11 cellular contexts compared by ENCODE assay signal in genomic region chr1:224641030-224641429, GRCh38. TPM values are rescaled to one million over a fixed set of nuclear protein-coding genes. Genes with fewer than 3 reads are reported as not detected.
DNase-seq lines count a peak whose midpoint lies in the region; ATAC-seq, FAIRE-seq and TF ChIP-seq lines count a peak whose summit lies in the region.
"Had no signal": no experiment of that assay in that cellular context is flagged by ENCODE, and none has a peak within 500 bp of the region (broad histone marks: within the 10 kb centered on the region; RNA-seq: fewer than 3 reads in every experiment).

No MANE protein-coding gene starts in this region.

- WGBS in HepG2 (ENCODE audit: low lambda C conversion rate) = 0% methylated on average over 3 of the region's 7 CpGs
- 42% methylated on average over 2 of the region's 7 CpGs for WGBS in right lobe of liver (ENCODE audit: insufficient coverage, low coverage, low lambda C conversion rate, missing lambda C conversion rate)
- 60% methylated on average over 7 of the region's 7 CpGs for WGBS in prostate gland

- H3K4me2 ChIP-seq in HepG2 (ENCODE audit: low read depth, low read length) = no peak overlapping the region

- H3K4me3 ChIP-seq in HepG2 (replicated peaks in 1 of 3; ENCODE audit: insufficient read depth in 1 of 3, low read depth in 2 of 3, low read length in 3 of 3) = no peak overlapping the region
- H3K4me3 ChIP-seq in right lobe of liver = no peak overlapping the region
- no peak overlapping the region for H3K4me3 ChIP-seq in astrocyte of the spinal cord (ENCODE audit: low read depth, low read length)
- no peak overlapping the region for H3K4me3 ChIP-seq in prostate gland
- H3K4me3 ChIP-seq: heart right ventricle, uterus had no signal

- H3K36me3 ChIP-seq in HepG2 (replicated peaks in 1 of 2; ENCODE audit: control insufficient read depth in 1 of 2, insufficient read depth in 2 of 2, low read length in 2 of 2) = no peaks in the 10 kb centered on the region
- no peaks in the 10 kb centered on the region for H3K36me3 ChIP-seq in right lobe of liver
- no peaks in the 10 kb centered on the region for H3K36me3 ChIP-seq in prostate gland
- H3K36me3 ChIP-seq: heart right ventricle, uterus had no signal

- DNase-seq in HepG2 (ENCODE audit: low spot score) (peak; percentile 31), right lobe of liver (no peak), NCI-H146 treated with DMSO at 0.1 percent for 48 hours (lab: John Stamatoyannopoulos, UW; ENCODE audit: unreplicated experiment) (peak; percentile 45), astrocyte of the spinal cord (ENCODE audit: low read depth, low spot score) (no peak), HEK293T (ENCODE audit: extremely low spot score) (no peak), prostate gland (ENCODE audit: low spot score) (no peak)
- DNase-seq: activated CD4-positive, CD25-positive, alpha-beta regulatory T cell treated with anti-CD3 and anti-CD28 coated beads, Interleukin-2, amount 50 U/mL, for 72 hours; heart right ventricle; uterus had no signal

- H3K4me1 ChIP-seq in HepG2 (ENCODE audit: insufficient read depth, low read length) (no peaks in the 10 kb centered on the region), right lobe of liver (no peaks in the 10 kb centered on the region), prostate gland (replicated peaks) (no peaks in the 10 kb centered on the region)
- H3K4me1 ChIP-seq: uterus had no signal

- in situ Hi-C loops in HepG2 (cut with HindIII; ENCODE audit: extremely low pct_ligation_motif_present, low pct_unique_long_range_greater_than_20kb) (loop anchor here (5.0 to 10.0 kb wide), 2 partner anchors 129 to 284 kb away; partner anchors contain the start of gene DNAH14), astrocyte of the spinal cord (cut with HindIII; ENCODE audit: low sequenced_read_pairs) (no loop called here)

- H3K9me3 ChIP-seq in HepG2 (ENCODE audit: low read length) = no peaks in the 10 kb centered on the region
- H3K9me3 ChIP-seq in right lobe of liver = no peaks in the 10 kb centered on the region
- H3K9me3 ChIP-seq in prostate gland = no peaks in the 10 kb centered on the region
- H3K9me3 ChIP-seq: heart right ventricle, uterus had no signal

- no peak for FAIRE-seq in HepG2 (lab: Jason Lieb, UNC)

- TF ChIP-seq POLR2A in HepG2 (IDR thresholded peaks at IDR 0.05; ENCODE audit: insufficient read depth in 1 of 2, low read depth in 2 of 2, low read length in 2 of 2) (no peak), right lobe of liver (IDR thresholded peaks at IDR 0.05) (no peak), prostate gland (IDR thresholded peaks at IDR 0.05) (no peak)

- ATAC-seq in HepG2 (peak; percentile 87), right lobe of liver (no peak), GM19467 (IDR thresholded peaks at IDR 0.05; ENCODE audit: unreplicated experiment) (no peak), HG02885 (IDR thresholded peaks at IDR 0.05; ENCODE audit: poor library complexity, unreplicated experiment) (no peak)
- ATAC-seq: heart right ventricle had no signal

- H3K79me2 ChIP-seq in HepG2 (ENCODE audit: insufficient read depth, low read length) = no peaks in the 10 kb centered on the region

- CTCF ChIA-PET in HepG2 (lab: Yijun Ruan, JAX; ENCODE audit: low intra/inter-chr PET ratio, low total read pairs) (interaction anchor here (1.5 kb wide), 1 partner anchor 127 kb away, joined by 9 read pairs; no protein-coding TSS in a partner anchor), HEK293T (lab: Yijun Ruan, JAX) (no interaction called here)

- TF ChIP-seq RAD21 in HepG2 (CRISPR knock-in tag; IDR thresholded peaks at IDR 0.05) = no peak

- H3K27ac ChIP-seq in HepG2 (ENCODE audit: extremely low read length, insufficient read depth, low read length) (no peak overlapping the region), right lobe of liver (no peak overlapping the region), prostate gland (no peak overlapping the region)
- H3K27ac ChIP-seq: heart right ventricle, uterus had no signal

- no peaks in the 10 kb centered on the region for H4K20me1 ChIP-seq in HepG2 (ENCODE audit: insufficient read depth, low read length)

- no peak for TF ChIP-seq EP300 in HepG2 (IDR thresholded peaks at IDR 0.05; ENCODE audit: low read depth in 2 of 2, low read length in 2 of 2)
- no peak for TF ChIP-seq EP300 in HepG2 (CRISPR knock-in tag; IDR thresholded peaks at IDR 0.05; ENCODE audit: borderline replicate concordance)

- no peak overlapping the region for H3K9ac ChIP-seq in HepG2 (ENCODE audit: insufficient read depth, low read depth, low read length)

- TF ChIP-seq CTCF in HepG2 (CRISPR knock-in tag; IDR thresholded peaks at IDR 0.05) (peak; percentile 61), right lobe of liver (IDR thresholded peaks at IDR 0.05) (no peak), astrocyte of the spinal cord (IDR thresholded peaks at IDR 0.05; ENCODE audit: low read depth, low read length) (peak; percentile 2), prostate gland (IDR thresholded peaks at IDR 0.05) (no peak)

- peaks cover 3 to 7% of the 10 kb centered on the region in 2 experiments; a peak in 3 of 5 replicates for H3K27me3 ChIP-seq in HepG2 (ENCODE audit: control insufficient read depth in 1 of 2, insufficient read depth in 2 of 2, low read length in 2 of 2)
- H3K27me3 ChIP-seq in right lobe of liver = no peaks in the 10 kb centered on the region
- no peaks in the 10 kb centered on the region for H3K27me3 ChIP-seq in prostate gland (replicated peaks; ENCODE audit: insufficient read depth)
- H3K27me3 ChIP-seq: uterus had no signal

- BruUV-seq in HepG2 (replicated peaks; lab: Mats Ljungman, UMichigan) = no TSS peak

- no peak overlapping the region for H2AFZ ChIP-seq in HepG2 (ENCODE audit: low read length)

- POLR2A ChIA-PET in HepG2 (lab: Yijun Ruan, JAX) = no interaction called here
- POLR2A ChIA-PET in HEK293T (lab: Yijun Ruan, JAX) = no interaction called here

- intact Hi-C loops in HepG2 (cut with micrococcal nuclease; ENCODE audit: unreplicated experiment) = loop anchor here (1.0 kb wide), 1 partner anchor 128 kb away; no protein-coding TSS in a partner anchor
- intact Hi-C loops in right lobe of liver (cut with DNase I) = loop anchor here (10.0 kb wide), 2 partner anchors 126 to 214 kb away; no protein-coding TSS in a partner anchor
- intact Hi-C loops in prostate gland (cut with DNase I) = loop anchor here (10.0 kb wide), 1 partner anchor 126 kb away; no protein-coding TSS in a partner anchor

TF ChIP-seq in HEK293T, 16 proteins besides CTCF, POLR2A, EP300 and RAD21:
- TF ChIP-seq L3MBTL2 (conservative IDR thresholded peaks at IDR 0.05) (no peak), TARDBP (IDR thresholded peaks at IDR 0.05) (no peak), ZNF384 (IDR thresholded peaks at IDR 0.05) (no peak), CTBP1 (IDR thresholded peaks at IDR 0.05; ENCODE audit: borderline replicate concordance) (no peak), BHLHE40 (IDR thresholded peaks at IDR 0.05; ENCODE audit: borderline replicate concordance) (no peak), FOXM1 (IDR thresholded peaks at IDR 0.05; ENCODE audit: borderline replicate concordance) (no peak)

RNA-seq across cellular contexts. Expression of gene CNIH3, which starts 24.9 kb away (rescaled TPM):
- total RNA-seq in HepG2 (2016; rRNA removed; fragmentation: Illumina TruSeq; extraction: Trizol) (0.55 and 1.1 TPM in 2 replicates), right lobe of liver (1 to 10 TPM in 1 of 6 experiments, under 1 TPM in 5; 0.12 to 1.6 (median 0.55) TPM), prostate gland (1 to 10 TPM in 1 of 2 donors, under 1 TPM in 1; 0.36 to 7.2 TPM)
- 2.8 and 4.6 TPM in 2 replicates for total RNA-seq in HepG2 (2016; cell fraction: cytosol; rRNA removed; fragmentation: Illumina TruSeq; extraction: Trizol; ENCODE audit: low read depth)
- total RNA-seq in HepG2 (2016; cell fraction: insoluble cytoplasmic fraction; rRNA removed; fragmentation: Illumina TruSeq; extraction: Trizol) = 0.98 and 1.0 TPM in 2 replicates
- 1.9 and 3.1 TPM in 2 replicates for total RNA-seq in HepG2 (2016; cell fraction: membrane; rRNA removed; fragmentation: Illumina TruSeq; extraction: Trizol)
- 0.56 and 1.2 TPM in 2 replicates for total RNA-seq in HepG2 (2016; cell fraction: nucleus; rRNA removed; fragmentation: Illumina TruSeq; extraction: Trizol)
- 0.36 and 0.99 TPM in 2 replicates for polyA plus RNA-seq in HepG2 (2011; rRNA removed)
- 0.27 and 0.42 TPM in 2 replicates for polyA plus RNA-seq in HepG2 (2011; cell fraction: cytosol; rRNA removed)
- polyA plus RNA-seq in HepG2 (2011; cell fraction: nucleus; rRNA removed) = 0.74 and 0.87 TPM in 2 replicates
- 0.61 and 0.94 TPM in 2 replicates for polyA plus RNA-seq in HepG2 (2012)
- polyA plus RNA-seq in HepG2 (2016; cell fraction: cytosol; fragmentation: Illumina TruSeq; extraction: Trizol; ENCODE audit: low read depth) = 4.1 and 4.3 TPM in 2 replicates
- 0.69 and 0.95 TPM in 2 replicates for polyA plus RNA-seq in HepG2 (2016; cell fraction: insoluble cytoplasmic fraction; fragmentation: Illumina TruSeq; extraction: Trizol; ENCODE audit: low read depth)
- 2.4 and 2.5 TPM in 2 replicates for polyA plus RNA-seq in HepG2 (2016; cell fraction: membrane; fragmentation: Illumina TruSeq; extraction: Trizol; ENCODE audit: low read depth)
- 0.85 TPM in 1 of 2 replicates, not detected in the other for polyA plus RNA-seq in HepG2 (2016; cell fraction: nucleus; fragmentation: Illumina TruSeq; extraction: Trizol; ENCODE audit: insufficient read depth, low read depth)
- polyA minus RNA-seq in HepG2 (2011; rRNA and poly(A)+ RNA removed; ENCODE audit: low replicate concordance) = 0.37 and 0.48 TPM in 2 replicates
- polyA minus RNA-seq in HepG2 (2011; cell fraction: cytosol; rRNA and poly(A)+ RNA removed) = 0.99 TPM in 1 of 2 replicates, not detected in the other
- polyA minus RNA-seq in HepG2 (2011; cell fraction: nucleus; rRNA and poly(A)+ RNA removed) = 1.7 and 2.6 TPM in 2 replicates

Comparison
In these comparisons a context has a peak if more than half of its experiments do, and no peak if none do; other contexts are left out.
1. DNase-seq: peak in HepG2 (single experiment) and NCI-H146 treated with DMSO at 0.1 percent for 48 hours (single experiment); none in right lobe of liver (0 of 3), astrocyte of the spinal cord (single experiment), HEK293T (single experiment) and prostate gland (single experiment).
2. CTCF ChIP-seq: peak in HepG2 (single experiment) and astrocyte of the spinal cord (single experiment); none in right lobe of liver (0 of 4) and prostate gland (0 of 4).